Comparison of ENCODE assay signal across 2 cellular contexts in genomic region chr4:174654634-174655033, GRCh38.
TF ChIP-seq lines count a peak whose summit lies in the region.

No MANE protein-coding gene starts in this region.

TF ChIP-seq in GM23338, 12 proteins besides CTCF, POLR2A, EP300 and RAD21 (continued from another document):
- TF ChIP-seq REST (IDR thresholded peaks at IDR 0.05; ENCODE audit: unreplicated experiment) (no peak), JUNB (IDR thresholded peaks at IDR 0.05; ENCODE audit: unreplicated experiment) (no peak), EZH2 (IDR thresholded peaks at IDR 0.05; ENCODE audit: low read depth, unreplicated experiment) (no peak), ZNF114 (CRISPR knock-in tag; IDR thresholded peaks at IDR 0.05) (no peak), STAT1 (IDR thresholded peaks at IDR 0.05; ENCODE audit: unreplicated experiment) (no peak), EZH2phosphoT487 (IDR thresholded peaks at IDR 0.05; ENCODE audit: unreplicated experiment) (no peak), CREB1 (CRISPR knock-in tag; IDR thresholded peaks at IDR 0.05; ENCODE audit: low read depth) (no peak), NANOG (IDR thresholded peaks at IDR 0.05; ENCODE audit: borderline replicate concordance) (no peak), POLR2AphosphoS5 (IDR thresholded peaks at IDR 0.05; ENCODE audit: low read depth) (no peak)

TF ChIP-seq in K562, 482 proteins besides CTCF, POLR2A, EP300 and RAD21 (continued from another document and continues in another):
- no peak for TF ChIP-seq TAF7 (tag; IDR thresholded peaks at IDR 0.05)
- no peak for TF ChIP-seq BHLHE40 (IDR thresholded peaks at IDR 0.05; ENCODE audit: low read length)
- TF ChIP-seq NFIC (IDR thresholded peaks at IDR 0.05), result peak; percentile 36; the same call in 1 of the 2 replicates
- TF ChIP-seq USF1 (CRISPR knock-in tag; IDR thresholded peaks at IDR 0.05), result no peak
- no peak for TF ChIP-seq CAMTA2 (CRISPR knock-in tag; conservative IDR thresholded peaks at IDR 0.05)
- no peak for TF ChIP-seq MLLT1 (IDR thresholded peaks at IDR 0.05)
- TF ChIP-seq TCF3 (CRISPR knock-in tag; IDR thresholded peaks at IDR 0.05), result peak; percentile 62
- TF ChIP-seq HNRNPK (IDR thresholded peaks at IDR 0.05; ENCODE audit: low read depth, low read length, poor library complexity, severe bottlenecking), result no peak
- TF ChIP-seq ATF6 (CRISPR knock-in tag; IDR thresholded peaks at IDR 0.05), result no peak
- TF ChIP-seq SMARCA4 (IDR thresholded peaks at IDR 0.05), result peak; percentile 75
- TF ChIP-seq ATF7 (IDR thresholded peaks at IDR 0.05), result 0 out of 2 replicates have a peak, but pooled peaks have one; percentile 27
- TF ChIP-seq, protein P1, sequence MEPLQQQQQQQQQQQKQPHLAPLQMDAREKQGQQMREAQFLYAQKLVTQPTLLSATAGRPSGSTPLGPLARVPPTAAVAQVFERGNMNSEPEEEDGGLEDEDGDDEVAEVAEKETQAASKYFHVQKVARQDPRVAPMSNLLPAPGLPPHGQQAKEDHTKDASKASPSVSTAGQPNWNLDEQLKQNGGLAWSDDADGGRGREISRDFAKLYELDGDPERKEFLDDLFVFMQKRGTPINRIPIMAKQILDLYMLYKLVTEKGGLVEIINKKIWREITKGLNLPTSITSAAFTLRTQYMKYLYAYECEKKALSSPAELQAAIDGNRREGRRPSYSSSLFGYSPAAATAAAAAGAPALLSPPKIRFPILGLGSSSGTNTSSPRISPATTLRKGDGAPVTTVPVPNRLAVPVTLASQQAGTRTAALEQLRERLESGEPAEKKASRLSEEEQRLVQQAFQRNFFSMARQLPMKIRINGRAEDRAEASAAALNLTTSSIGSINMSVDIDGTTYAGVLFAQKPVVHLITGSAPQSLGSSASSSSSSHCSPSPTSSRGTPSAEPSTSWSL (CRISPR knock-in tag; IDR thresholded peaks at IDR 0.05; ENCODE audit: borderline replicate concordance), result no peak
- TF ChIP-seq, protein P2, sequence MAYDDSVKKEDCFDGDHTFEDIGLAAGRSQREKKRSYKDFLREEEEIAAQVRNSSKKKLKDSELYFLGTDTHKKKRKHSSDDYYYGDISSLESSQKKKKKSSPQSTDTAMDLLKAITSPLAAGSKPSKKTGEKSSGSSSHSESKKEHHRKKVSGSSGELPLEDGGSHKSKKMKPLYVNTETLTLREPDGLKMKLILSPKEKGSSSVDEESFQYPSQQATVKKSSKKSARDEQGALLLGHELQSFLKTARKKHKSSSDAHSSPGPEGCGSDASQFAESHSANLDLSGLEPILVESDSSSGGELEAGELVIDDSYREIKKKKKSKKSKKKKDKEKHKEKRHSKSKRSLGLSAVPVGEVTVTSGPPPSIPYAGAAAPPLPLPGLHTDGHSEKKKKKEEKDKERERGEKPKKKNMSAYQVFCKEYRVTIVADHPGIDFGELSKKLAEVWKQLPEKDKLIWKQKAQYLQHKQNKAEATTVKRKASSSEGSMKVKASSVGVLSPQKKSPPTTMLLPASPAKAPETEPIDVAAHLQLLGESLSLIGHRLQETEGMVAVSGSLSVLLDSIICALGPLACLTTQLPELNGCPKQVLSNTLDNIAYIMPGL (CRISPR knock-in tag; IDR thresholded peaks at IDR 0.05), result no peak
- no peak for TF ChIP-seq PHTF2 (CRISPR knock-in tag; IDR thresholded peaks at IDR 0.05)
- TF ChIP-seq RBBP5 (IDR thresholded peaks at IDR 0.05; ENCODE audit: borderline replicate concordance, insufficient read depth, low read length, poor library complexity, severe bottlenecking), result no peak
- no peak for TF ChIP-seq CEBPG (CRISPR knock-in tag; IDR thresholded peaks at IDR 0.05)
- TF ChIP-seq CEBPG (tag; conservative IDR thresholded peaks at IDR 0.05 in 1 of 2, IDR thresholded peaks at IDR 0.05 in 1 of 2), result no peak
- peak; percentile 58 for TF ChIP-seq MTA2 (IDR thresholded peaks at IDR 0.05; ENCODE audit: low read depth)
- TF ChIP-seq DDX20 (tag; IDR thresholded peaks at IDR 0.05; ENCODE audit: low read depth), result no peak
- TF ChIP-seq EHMT2 (IDR thresholded peaks at IDR 0.05), result 0 out of 2 replicates have a peak, but pooled peaks have one; percentile 49
- TF ChIP-seq NCOA1 (IDR thresholded peaks at IDR 0.05; ENCODE audit: low read depth), result no peak; the same call in 1 of the 2 replicates
- TF ChIP-seq BCOR (IDR thresholded peaks at IDR 0.05), result 0 out of 2 replicates have a peak, but pooled peaks have one; percentile 34
- no peak for TF ChIP-seq U2AF2 (optimal IDR thresholded peaks at IDR 0.05; ENCODE audit: low read depth, low read length)
- no peak for TF ChIP-seq SIN3A (IDR thresholded peaks at IDR 0.05; ENCODE audit: borderline replicate concordance in 2 of 2, control insufficient read depth in 1 of 2, low read depth in 2 of 2, low read length in 2 of 2)
- TF ChIP-seq TEAD4 (IDR thresholded peaks at IDR 0.05; ENCODE audit: low read length), result peak; percentile 87
- TF ChIP-seq TEAD4 (CRISPR knock-in tag; IDR thresholded peaks at IDR 0.05; ENCODE audit: borderline replicate concordance), result no peak
- TF ChIP-seq ZNF324 (CRISPR knock-in tag; IDR thresholded peaks at IDR 0.05), result no peak
- no peak for TF ChIP-seq EZH2 (IDR thresholded peaks at IDR 0.05; ENCODE audit: borderline replicate concordance, low read depth, low read length)
- no peak for TF ChIP-seq ZFP30 (CRISPR knock-in tag; IDR thresholded peaks at IDR 0.05; ENCODE audit: borderline replicate concordance)
- TF ChIP-seq, protein P3, sequence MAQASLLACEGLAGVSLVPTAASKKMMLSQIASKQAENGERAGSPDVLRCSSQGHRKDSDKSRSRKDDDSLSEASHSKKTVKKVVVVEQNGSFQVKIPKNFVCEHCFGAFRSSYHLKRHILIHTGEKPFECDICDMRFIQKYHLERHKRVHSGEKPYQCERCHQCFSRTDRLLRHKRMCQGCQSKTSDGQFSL (CRISPR knock-in tag; IDR thresholded peaks at IDR 0.05), result no peak
- TF ChIP-seq, protein P3 (tag; IDR thresholded peaks at IDR 0.05), result no peak
- no peak for TF ChIP-seq NEUROD1 (IDR thresholded peaks at IDR 0.05; ENCODE audit: borderline replicate concordance, low read depth, low read length, partially characterized antibody)
- TF ChIP-seq STAT6 (CRISPR knock-in tag; IDR thresholded peaks at IDR 0.05), result no peak
- no peak for TF ChIP-seq DIDO1 (tag; IDR thresholded peaks at IDR 0.05; ENCODE audit: low read depth)
- TF ChIP-seq ELF1 (tag; IDR thresholded peaks at IDR 0.05), result no peak
- TF ChIP-seq HNRNPLL (IDR thresholded peaks at IDR 0.05; ENCODE audit: low read depth, low read length, poor library complexity, severe bottlenecking), result no peak
- TF ChIP-seq ZNF589 (CRISPR knock-in tag; IDR thresholded peaks at IDR 0.05; ENCODE audit: low read depth), result no peak
- TF ChIP-seq, protein P4, sequence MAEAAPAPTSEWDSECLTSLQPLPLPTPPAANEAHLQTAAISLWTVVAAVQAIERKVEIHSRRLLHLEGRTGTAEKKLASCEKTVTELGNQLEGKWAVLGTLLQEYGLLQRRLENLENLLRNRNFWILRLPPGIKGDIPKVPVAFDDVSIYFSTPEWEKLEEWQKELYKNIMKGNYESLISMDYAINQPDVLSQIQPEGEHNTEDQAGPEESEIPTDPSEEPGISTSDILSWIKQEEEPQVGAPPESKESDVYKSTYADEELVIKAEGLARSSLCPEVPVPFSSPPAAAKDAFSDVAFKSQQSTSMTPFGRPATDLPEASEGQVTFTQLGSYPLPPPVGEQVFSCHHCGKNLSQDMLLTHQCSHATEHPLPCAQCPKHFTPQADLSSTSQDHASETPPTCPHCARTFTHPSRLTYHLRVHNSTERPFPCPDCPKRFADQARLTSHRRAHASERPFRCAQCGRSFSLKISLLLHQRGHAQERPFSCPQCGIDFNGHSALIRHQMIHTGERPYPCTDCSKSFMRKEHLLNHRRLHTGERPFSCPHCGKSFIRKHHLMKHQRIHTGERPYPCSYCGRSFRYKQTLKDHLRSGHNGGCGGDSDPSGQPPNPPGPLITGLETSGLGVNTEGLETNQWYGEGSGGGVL (CRISPR knock-in tag; IDR thresholded peaks at IDR 0.05), result no peak
- TF ChIP-seq ZNF586 (CRISPR knock-in tag; conservative IDR thresholded peaks at IDR 0.05), result no peak
- TF ChIP-seq NCOA2 (IDR thresholded peaks at IDR 0.05; ENCODE audit: partially characterized antibody in 2 of 2), result no peak
- TF ChIP-seq ZNF592 (IDR thresholded peaks at IDR 0.05), result peak; percentile 51; the same call in 1 of the 2 replicates
- TF ChIP-seq ESRRA (IDR thresholded peaks at IDR 0.05; ENCODE audit: borderline replicate concordance, low read depth), result no peak
- no peak for TF ChIP-seq ZBED1 (IDR thresholded peaks at IDR 0.05)
- TF ChIP-seq CBX5 (IDR thresholded peaks at IDR 0.05; ENCODE audit: borderline replicate concordance, low read depth), result no peak
- TF ChIP-seq POLR2AphosphoS2 (IDR thresholded peaks at IDR 0.05; ENCODE audit: low read length), result no peak
- TF ChIP-seq, protein P5, sequence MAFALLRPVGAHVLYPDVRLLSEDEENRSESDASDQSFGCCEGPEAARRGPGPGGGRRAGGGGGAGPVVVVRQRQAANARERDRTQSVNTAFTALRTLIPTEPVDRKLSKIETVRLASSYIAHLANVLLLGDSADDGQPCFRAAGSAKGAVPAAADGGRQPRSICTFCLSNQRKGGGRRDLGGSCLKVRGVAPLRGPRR (CRISPR knock-in tag; IDR thresholded peaks at IDR 0.05), result no peak
